11 cellular contexts compared by ENCODE assay signal in the genomic region with DNA sequence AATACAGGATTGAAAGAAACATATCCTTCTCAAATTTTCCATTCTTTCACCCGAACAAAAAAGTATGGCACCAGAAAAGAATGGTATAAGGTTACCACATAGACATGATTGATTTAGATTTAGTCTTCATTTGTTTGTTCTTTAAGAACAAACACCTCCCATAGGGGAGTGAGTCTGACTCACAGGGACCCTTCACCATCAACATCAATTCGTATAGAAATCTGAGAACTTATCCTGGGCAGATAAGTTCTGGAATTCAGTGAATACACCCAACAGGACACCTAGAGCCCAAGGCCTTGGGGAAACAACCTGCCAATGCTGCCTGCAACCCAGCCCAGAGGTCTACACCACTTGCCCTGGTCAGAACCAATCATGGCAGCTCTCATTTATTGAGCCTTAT.
"Had no signal": no experiment of that assay in that cellular context is flagged by ENCODE, and none has a peak within 500 bp of the region (broad histone marks: within the 10 kb centered on the region; RNA-seq: fewer than 3 reads in every experiment).

No MANE protein-coding gene starts in this region.

- DNase-seq: activated naive CD4-positive, alpha-beta T cell treated with Interleukin-2 at 50 U/mL for 16 hours; activated naive CD8-positive, alpha-beta T cell treated with anti-CD3 and anti-CD28 coated beads, Interleukin-2, amount 50 U/mL, for 24 hours; central memory CD4-positive, alpha-beta T cell; erythroblast; hypothalamus; natural killer cell; stimulated activated CD4-positive, alpha-beta T cell treated with anti-CD3 and anti-CD28 coated beads, Interleukin-15, amount 100 ng/mL, for 24 hours; thyroid gland had no signal

- H3K4me3 ChIP-seq: ascending aorta, lung, thyroid gland, vagina had no signal

- H3K4me3 Mint-ChIP-seq: activated naive CD8-positive, alpha-beta T cell treated with anti-CD3 and anti-CD28 coated beads, Interleukin-2, amount 50 U/mL, for 24 hours; natural killer cell had no signal

- H3K27ac ChIP-seq: thyroid gland, vagina had no signal

- H3K27ac Mint-ChIP-seq: activated naive CD8-positive, alpha-beta T cell treated with anti-CD3 and anti-CD28 coated beads, Interleukin-2, amount 50 U/mL, for 24 hours; natural killer cell had no signal

- H3K9me3 Mint-ChIP-seq: activated naive CD8-positive, alpha-beta T cell treated with anti-CD3 and anti-CD28 coated beads, Interleukin-2, amount 50 U/mL, for 24 hours; natural killer cell had no signal

- H3K9me3 ChIP-seq: ascending aorta, thyroid gland, vagina had no signal

- H3K4me1 Mint-ChIP-seq: activated naive CD8-positive, alpha-beta T cell treated with anti-CD3 and anti-CD28 coated beads, Interleukin-2, amount 50 U/mL, for 24 hours; natural killer cell had no signal

- ATAC-seq: activated naive CD8-positive, alpha-beta T cell treated with anti-CD3 and anti-CD28 coated beads, Interleukin-2, amount 50 U/mL, for 24 hours had no signal

- H3K27me3 ChIP-seq: ascending aorta, thyroid gland, vagina had no signal

- H3K36me3 ChIP-seq: ascending aorta, thyroid gland, vagina had no signal

- H3K36me3 Mint-ChIP-seq: natural killer cell had no signal
